ENCODE assay signal across 3 cellular contexts in the genomic region with DNA sequence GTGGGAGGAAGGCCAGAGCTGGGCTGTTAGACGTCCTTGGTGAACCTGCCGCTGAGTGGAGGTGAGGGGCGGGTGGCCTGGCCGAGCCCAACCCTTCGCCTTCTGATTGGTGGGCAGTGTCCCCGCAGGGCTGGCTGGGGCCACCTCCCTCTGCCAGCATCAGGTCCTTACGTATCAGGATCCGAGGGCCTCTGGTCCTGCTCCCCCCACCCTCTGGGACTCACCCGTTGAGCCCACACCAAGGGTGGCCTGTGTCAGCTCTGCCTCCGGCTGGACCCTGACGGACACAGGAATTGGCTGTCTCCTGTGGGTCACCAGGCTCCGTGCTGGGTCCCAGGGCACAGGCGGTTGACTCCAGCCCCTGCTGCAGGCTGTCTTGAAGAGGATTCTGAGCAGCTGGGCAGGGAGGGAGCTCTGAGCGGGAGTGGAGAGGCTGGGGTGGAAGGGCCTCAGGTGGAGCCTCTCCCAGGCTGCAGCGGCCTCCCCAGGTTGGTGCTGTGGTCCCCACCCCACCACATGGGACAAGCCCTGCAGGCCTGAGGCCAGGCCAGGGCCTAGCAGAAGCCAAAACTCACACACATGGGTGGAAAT.
TF ChIP-seq lines count a peak whose summit lies in the region.

No MANE protein-coding gene starts in this region.

TF ChIP-seq in SK-N-SH, 30 proteins besides CTCF, POLR2A, EP300 and RAD21:
- TF ChIP-seq POLR2AphosphoS5 (IDR thresholded peaks at IDR 0.05; ENCODE audit: low read depth, low read length), result no peak
- no peak for TF ChIP-seq EZH2phosphoT487 (IDR thresholded peaks at IDR 0.05; ENCODE audit: borderline replicate concordance, low read depth)
- no peak for TF ChIP-seq YY1 (IDR thresholded peaks at IDR 0.05; ENCODE audit: low read depth)
- no peak for TF ChIP-seq FOXM1 (IDR thresholded peaks at IDR 0.05; ENCODE audit: low read depth)
- TF ChIP-seq, protein P1, sequence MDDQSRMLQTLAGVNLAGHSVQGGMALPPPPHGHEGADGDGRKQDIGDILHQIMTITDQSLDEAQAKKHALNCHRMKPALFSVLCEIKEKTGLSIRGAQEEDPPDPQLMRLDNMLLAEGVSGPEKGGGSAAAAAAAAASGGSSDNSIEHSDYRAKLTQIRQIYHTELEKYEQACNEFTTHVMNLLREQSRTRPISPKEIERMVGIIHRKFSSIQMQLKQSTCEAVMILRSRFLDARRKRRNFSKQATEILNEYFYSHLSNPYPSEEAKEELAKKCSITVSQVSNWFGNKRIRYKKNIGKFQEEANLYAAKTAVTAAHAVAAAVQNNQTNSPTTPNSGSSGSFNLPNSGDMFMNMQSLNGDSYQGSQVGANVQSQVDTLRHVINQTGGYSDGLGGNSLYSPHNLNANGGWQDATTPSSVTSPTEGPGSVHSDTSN (IDR thresholded peaks at IDR 0.05), result no peak
- no peak for TF ChIP-seq NRF1 (IDR thresholded peaks at IDR 0.05; ENCODE audit: low read depth, low read length)
- TF ChIP-seq, protein P2, sequence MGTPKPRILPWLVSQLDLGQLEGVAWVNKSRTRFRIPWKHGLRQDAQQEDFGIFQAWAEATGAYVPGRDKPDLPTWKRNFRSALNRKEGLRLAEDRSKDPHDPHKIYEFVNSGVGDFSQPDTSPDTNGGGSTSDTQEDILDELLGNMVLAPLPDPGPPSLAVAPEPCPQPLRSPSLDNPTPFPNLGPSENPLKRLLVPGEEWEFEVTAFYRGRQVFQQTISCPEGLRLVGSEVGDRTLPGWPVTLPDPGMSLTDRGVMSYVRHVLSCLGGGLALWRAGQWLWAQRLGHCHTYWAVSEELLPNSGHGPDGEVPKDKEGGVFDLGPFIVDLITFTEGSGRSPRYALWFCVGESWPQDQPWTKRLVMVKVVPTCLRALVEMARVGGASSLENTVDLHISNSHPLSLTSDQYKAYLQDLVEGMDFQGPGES (IDR thresholded peaks at IDR 0.05; ENCODE audit: low read depth, low read length), result no peak
- no peak for TF ChIP-seq SMC3 (IDR thresholded peaks at IDR 0.05; ENCODE audit: low read depth, low read length)
- no peak for TF ChIP-seq NFIC (IDR thresholded peaks at IDR 0.05; ENCODE audit: borderline replicate concordance)
- TF ChIP-seq, protein P3, sequence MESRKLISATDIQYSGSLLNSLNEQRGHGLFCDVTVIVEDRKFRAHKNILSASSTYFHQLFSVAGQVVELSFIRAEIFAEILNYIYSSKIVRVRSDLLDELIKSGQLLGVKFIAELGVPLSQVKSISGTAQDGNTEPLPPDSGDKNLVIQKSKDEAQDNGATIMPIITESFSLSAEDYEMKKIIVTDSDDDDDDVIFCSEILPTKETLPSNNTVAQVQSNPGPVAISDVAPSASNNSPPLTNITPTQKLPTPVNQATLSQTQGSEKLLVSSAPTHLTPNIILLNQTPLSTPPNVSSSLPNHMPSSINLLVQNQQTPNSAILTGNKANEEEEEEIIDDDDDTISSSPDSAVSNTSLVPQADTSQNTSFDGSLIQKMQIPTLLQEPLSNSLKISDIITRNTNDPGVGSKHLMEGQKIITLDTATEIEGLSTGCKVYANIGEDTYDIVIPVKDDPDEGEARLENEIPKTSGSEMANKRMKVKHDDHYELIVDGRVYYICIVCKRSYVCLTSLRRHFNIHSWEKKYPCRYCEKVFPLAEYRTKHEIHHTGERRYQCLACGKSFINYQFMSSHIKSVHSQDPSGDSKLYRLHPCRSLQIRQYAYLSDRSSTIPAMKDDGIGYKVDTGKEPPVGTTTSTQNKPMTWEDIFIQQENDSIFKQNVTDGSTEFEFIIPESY (IDR thresholded peaks at IDR 0.05; ENCODE audit: borderline replicate concordance, low read depth), result no peak
- no peak for TF ChIP-seq RXRA (IDR thresholded peaks at IDR 0.05; ENCODE audit: borderline replicate concordance, low read depth)
- TF ChIP-seq GABPA (IDR thresholded peaks at IDR 0.05; ENCODE audit: low read depth), result no peak

TF ChIP-seq in SK-N-SH treated with all-trans-retinoic acid at 6 μM for 48 hours, 23 proteins besides CTCF, POLR2A, EP300 and RAD21 (continued from another document):
- TF ChIP-seq TCF4 (CRISPR knock-in tag; IDR thresholded peaks at IDR 0.05; ENCODE audit: borderline replicate concordance) (no peak), ZNF70 (CRISPR knock-in tag; IDR thresholded peaks at IDR 0.05) (no peak), ESRRG (CRISPR knock-in tag; IDR thresholded peaks at IDR 0.05) (no peak), ZC3H10 (CRISPR knock-in tag; IDR thresholded peaks at IDR 0.05) (no peak), ARNTL (CRISPR knock-in tag; IDR thresholded peaks at IDR 0.05; ENCODE audit: borderline replicate concordance, low read depth) (no peak), CSDC2 (CRISPR knock-in tag; IDR thresholded peaks at IDR 0.05) (no peak), ZFP3 (CRISPR knock-in tag; IDR thresholded peaks at IDR 0.05) (no peak), ZNF8 (CRISPR knock-in tag; IDR thresholded peaks at IDR 0.05) (no peak)
- TF ChIP-seq, protein P4, sequence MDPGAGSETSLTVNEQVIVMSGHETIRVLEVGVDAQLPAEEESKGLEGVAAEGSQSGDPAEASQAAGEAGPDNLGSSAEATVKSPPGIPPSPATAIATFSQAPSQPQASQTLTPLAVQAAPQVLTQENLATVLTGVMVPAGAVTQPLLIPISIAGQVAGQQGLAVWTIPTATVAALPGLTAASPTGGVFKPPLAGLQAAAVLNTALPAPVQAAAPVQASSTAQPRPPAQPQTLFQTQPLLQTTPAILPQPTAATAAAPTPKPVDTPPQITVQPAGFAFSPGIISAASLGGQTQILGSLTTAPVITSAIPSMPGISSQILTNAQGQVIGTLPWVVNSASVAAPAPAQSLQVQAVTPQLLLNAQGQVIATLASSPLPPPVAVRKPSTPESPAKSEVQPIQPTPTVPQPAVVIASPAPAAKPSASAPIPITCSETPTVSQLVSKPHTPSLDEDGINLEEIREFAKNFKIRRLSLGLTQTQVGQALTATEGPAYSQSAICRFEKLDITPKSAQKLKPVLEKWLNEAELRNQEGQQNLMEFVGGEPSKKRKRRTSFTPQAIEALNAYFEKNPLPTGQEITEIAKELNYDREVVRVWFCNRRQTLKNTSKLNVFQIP (CRISPR knock-in tag; IDR thresholded peaks at IDR 0.05; ENCODE audit: borderline replicate concordance, low read depth), result no peak
- TF ChIP-seq, protein P5, sequence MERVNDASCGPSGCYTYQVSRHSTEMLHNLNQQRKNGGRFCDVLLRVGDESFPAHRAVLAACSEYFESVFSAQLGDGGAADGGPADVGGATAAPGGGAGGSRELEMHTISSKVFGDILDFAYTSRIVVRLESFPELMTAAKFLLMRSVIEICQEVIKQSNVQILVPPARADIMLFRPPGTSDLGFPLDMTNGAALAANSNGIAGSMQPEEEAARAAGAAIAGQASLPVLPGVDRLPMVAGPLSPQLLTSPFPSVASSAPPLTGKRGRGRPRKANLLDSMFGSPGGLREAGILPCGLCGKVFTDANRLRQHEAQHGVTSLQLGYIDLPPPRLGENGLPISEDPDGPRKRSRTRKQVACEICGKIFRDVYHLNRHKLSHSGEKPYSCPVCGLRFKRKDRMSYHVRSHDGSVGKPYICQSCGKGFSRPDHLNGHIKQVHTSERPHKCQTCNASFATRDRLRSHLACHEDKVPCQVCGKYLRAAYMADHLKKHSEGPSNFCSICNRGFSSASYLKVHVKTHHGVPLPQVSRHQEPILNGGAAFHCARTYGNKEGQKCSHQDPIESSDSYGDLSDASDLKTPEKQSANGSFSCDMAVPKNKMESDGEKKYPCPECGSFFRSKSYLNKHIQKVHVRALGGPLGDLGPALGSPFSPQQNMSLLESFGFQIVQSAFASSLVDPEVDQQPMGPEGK (CRISPR knock-in tag; IDR thresholded peaks at IDR 0.05; ENCODE audit: borderline replicate concordance), result no peak
- TF ChIP-seq, protein P6, sequence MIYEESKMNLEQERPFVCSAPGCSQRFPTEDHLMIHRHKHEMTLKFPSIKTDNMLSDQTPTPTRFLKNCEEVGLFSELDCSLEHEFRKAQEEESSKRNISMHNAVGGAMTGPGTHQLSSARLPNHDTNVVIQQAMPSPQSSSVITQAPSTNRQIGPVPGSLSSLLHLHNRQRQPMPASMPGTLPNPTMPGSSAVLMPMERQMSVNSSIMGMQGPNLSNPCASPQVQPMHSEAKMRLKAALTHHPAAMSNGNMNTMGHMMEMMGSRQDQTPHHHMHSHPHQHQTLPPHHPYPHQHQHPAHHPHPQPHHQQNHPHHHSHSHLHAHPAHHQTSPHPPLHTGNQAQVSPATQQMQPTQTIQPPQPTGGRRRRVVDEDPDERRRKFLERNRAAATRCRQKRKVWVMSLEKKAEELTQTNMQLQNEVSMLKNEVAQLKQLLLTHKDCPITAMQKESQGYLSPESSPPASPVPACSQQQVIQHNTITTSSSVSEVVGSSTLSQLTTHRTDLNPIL (CRISPR knock-in tag; IDR thresholded peaks at IDR 0.05; ENCODE audit: low read depth), result no peak

TF ChIP-seq in HepG2, 621 proteins besides CTCF, POLR2A, EP300 and RAD21:
- TF ChIP-seq ZMYM2 (CRISPR knock-in tag; IDR thresholded peaks at IDR 0.05), result no peak
- TF ChIP-seq, protein P7, sequence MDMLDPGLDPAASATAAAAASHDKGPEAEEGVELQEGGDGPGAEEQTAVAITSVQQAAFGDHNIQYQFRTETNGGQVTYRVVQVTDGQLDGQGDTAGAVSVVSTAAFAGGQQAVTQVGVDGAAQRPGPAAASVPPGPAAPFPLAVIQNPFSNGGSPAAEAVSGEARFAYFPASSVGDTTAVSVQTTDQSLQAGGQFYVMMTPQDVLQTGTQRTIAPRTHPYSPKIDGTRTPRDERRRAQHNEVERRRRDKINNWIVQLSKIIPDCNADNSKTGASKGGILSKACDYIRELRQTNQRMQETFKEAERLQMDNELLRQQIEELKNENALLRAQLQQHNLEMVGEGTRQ (IDR thresholded peaks at IDR 0.05; ENCODE audit: low read depth, low read length), result no peak
- TF ChIP-seq, protein P7 (CRISPR knock-in tag; IDR thresholded peaks at IDR 0.05; ENCODE audit: borderline replicate concordance), result no peak
- TF ChIP-seq ZNF841 (CRISPR knock-in tag; IDR thresholded peaks at IDR 0.05; ENCODE audit: borderline replicate concordance), result no peak
- TF ChIP-seq ASH2L (IDR thresholded peaks at IDR 0.05; ENCODE audit: insufficient read length, low read depth, low read length), result no peak
- TF ChIP-seq PHF20 (CRISPR knock-in tag; IDR thresholded peaks at IDR 0.05), result no peak
- TF ChIP-seq ZNF160 (CRISPR knock-in tag; IDR thresholded peaks at IDR 0.05), result no peak
